In the genomic region with DNA sequence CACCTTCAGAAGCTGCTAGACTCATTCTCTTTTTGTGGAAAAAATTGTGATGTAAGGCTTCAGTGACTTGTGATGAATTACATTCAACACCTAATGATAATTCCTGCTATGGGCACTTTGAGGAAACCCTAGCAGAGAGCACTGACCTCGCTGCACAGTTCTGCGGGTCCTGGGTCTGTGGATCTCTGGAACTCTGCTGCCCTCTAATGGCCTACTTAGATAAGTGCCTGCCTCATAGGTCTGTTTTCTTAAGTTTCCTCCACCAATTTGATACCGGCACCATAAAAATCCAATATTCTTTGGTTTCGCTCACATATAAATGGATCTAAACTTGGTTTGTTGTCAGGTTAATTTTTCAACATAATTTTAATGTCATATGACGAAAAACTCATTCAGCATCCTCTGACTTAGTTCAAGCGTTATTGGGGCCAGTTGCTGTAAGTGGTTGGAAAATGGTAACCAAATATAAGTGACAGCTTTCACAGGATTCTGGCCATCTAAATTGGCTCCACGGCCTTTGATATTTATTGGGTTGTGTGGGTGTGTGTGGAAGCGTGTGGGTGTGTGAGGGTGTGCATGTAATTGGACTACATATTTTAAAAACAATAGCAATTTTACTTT, we compare ENCODE assay signal across 9 cellular contexts. TPM values are rescaled to one million over a fixed set of nuclear protein-coding genes. Genes with fewer than 3 reads are reported as not detected.
DNase-seq lines count a peak whose midpoint lies in the region; ATAC-seq and TF ChIP-seq lines count a peak whose summit lies in the region.
"Had no signal": no experiment of that assay in that cellular context is flagged by ENCODE, and none has a peak within 500 bp of the region (broad histone marks: within the 10 kb centered on the region; RNA-seq: fewer than 3 reads in every experiment).

No MANE protein-coding gene starts in this region.

- H3K36me3 Mint-ChIP-seq in activated CD8-positive, alpha-beta T cell treated with anti-CD3 and anti-CD28 coated beads, Interleukin-2, amount 10 ng/mL, durations not matched to agents 7 days and 5 days (ENCODE audit: low read depth): no peaks in the 10 kb centered on the region
- H3K36me3 Mint-ChIP-seq: CD4-positive, CD25-positive, alpha-beta regulatory T cell had no signal

- H3K4me1 Mint-ChIP-seq in activated CD8-positive, alpha-beta T cell treated with anti-CD3 and anti-CD28 coated beads, Interleukin-2, amount 10 ng/mL, durations not matched to agents 7 days and 5 days (ENCODE audit: low read depth): no peaks in the 10 kb centered on the region
- H3K4me1 Mint-ChIP-seq: CD4-positive, CD25-positive, alpha-beta regulatory T cell had no signal

- intact Hi-C loops in left ventricle myocardium inferior (cut with micrococcal nuclease) (no loop called here), sigmoid colon (cut with DNase I) (no loop called here)

- H3K27me3 Mint-ChIP-seq in activated CD8-positive, alpha-beta T cell treated with anti-CD3 and anti-CD28 coated beads, Interleukin-2, amount 10 ng/mL, durations not matched to agents 7 days and 5 days (ENCODE audit: low read depth): no peaks in the 10 kb centered on the region

- no peak overlapping the region for H3K27ac Mint-ChIP-seq in activated CD8-positive, alpha-beta T cell treated with anti-CD3 and anti-CD28 coated beads, Interleukin-2, amount 10 ng/mL, durations not matched to agents 7 days and 5 days
- H3K27ac Mint-ChIP-seq: CD4-positive, CD25-positive, alpha-beta regulatory T cell had no signal

- ATAC-seq in activated CD4-positive, CD25-positive, alpha-beta regulatory T cell treated with anti-CD3 and anti-CD28 coated beads, Interleukin-2, amount 50 U/mL, for 24 hours: peak; percentile 46 to 59
- ATAC-seq in GM21367 (IDR thresholded peaks at IDR 0.05; ENCODE audit: unreplicated experiment) (peak; percentile 97), HG03469 (IDR thresholded peaks at IDR 0.05; ENCODE audit: unreplicated experiment) (peak; percentile 95)
- peak; percentile 70 for ATAC-seq in activated CD8-positive, alpha-beta T cell treated with anti-CD3 and anti-CD28 coated beads, Interleukin-2, amount 10 ng/mL, durations not matched to agents 7 days and 5 days

- CTCF ChIA-PET in activated CD8-positive, alpha-beta T cell treated with anti-CD3 and anti-CD28 coated beads, Interleukin-2, amount 10 ng/mL, durations not matched to agents 7 days and 5 days (lab: Charles Lee): interaction anchor here (1.3 kb wide), 2 partner anchors 10 kb away, joined by 4 to 5 read pairs; no protein-coding TSS in a partner anchor

- POLR2A ChIA-PET in activated CD8-positive, alpha-beta T cell treated with anti-CD3 and anti-CD28 coated beads, Interleukin-2, amount 10 ng/mL, durations not matched to agents 7 days and 5 days (lab: Charles Lee): no interaction called here

- TF ChIP-seq CTCF in left ventricle myocardium inferior (IDR thresholded peaks at IDR 0.05; ENCODE audit: borderline replicate concordance) (peak; percentile 86), sigmoid colon (IDR thresholded peaks at IDR 0.05) (peak in 3 of 4 experiments; percentile 65 to 80 (median 67))

- H3K4me1 ChIP-seq in left ventricle myocardium inferior (no peaks in the 10 kb centered on the region), sigmoid colon (no peaks in the 10 kb centered on the region)

- H3K4me3 ChIP-seq in left ventricle myocardium inferior (no peak overlapping the region), sigmoid colon (no peak overlapping the region)

- TF ChIP-seq EP300 in sigmoid colon (IDR thresholded peaks at IDR 0.05): no peak

- no peak for DNase-seq in activated CD4-positive, CD25-positive, alpha-beta regulatory T cell treated with anti-CD3 and anti-CD28 coated beads, Interleukin-2, amount 50 U/mL, for 72 hours
- DNase-seq in NCI-H446 treated with DMSO at 0.1 percent for 48 hours (lab: John Stamatoyannopoulos, UW) (peak; percentile 70), left ventricle myocardium inferior (no peak), sigmoid colon (peak; percentile 66)
- peak; percentile 45 for DNase-seq in activated CD8-positive, alpha-beta T cell treated with anti-CD3 and anti-CD28 coated beads, Interleukin-2, amount 10 ng/mL, durations not matched to agents 7 days and 5 days

- H3K36me3 ChIP-seq in left ventricle myocardium inferior (no peaks in the 10 kb centered on the region), sigmoid colon (no peaks in the 10 kb centered on the region)

- H3K4me3 Mint-ChIP-seq in activated CD8-positive, alpha-beta T cell treated with anti-CD3 and anti-CD28 coated beads, Interleukin-2, amount 10 ng/mL, durations not matched to agents 7 days and 5 days: no peak overlapping the region
- H3K4me3 Mint-ChIP-seq: CD4-positive, CD25-positive, alpha-beta regulatory T cell had no signal

- H3K27me3 ChIP-seq in left ventricle myocardium inferior (ENCODE audit: low read depth) (peaks cover 16% of the 10 kb centered on the region), sigmoid colon (no peaks in the 10 kb centered on the region)

- H3K27ac ChIP-seq in left ventricle myocardium inferior (replicated peaks): no peak overlapping the region
- no peak overlapping the region for H3K27ac ChIP-seq in sigmoid colon

- H3K9me3 ChIP-seq in left ventricle myocardium inferior (replicated peaks) (no peaks in the 10 kb centered on the region), sigmoid colon (no peaks in the 10 kb centered on the region)

- no peaks in the 10 kb centered on the region for H3K9me3 Mint-ChIP-seq in activated CD8-positive, alpha-beta T cell treated with anti-CD3 and anti-CD28 coated beads, Interleukin-2, amount 10 ng/mL, durations not matched to agents 7 days and 5 days (ENCODE audit: insufficient read depth)

- no peak for TF ChIP-seq POLR2A in sigmoid colon (IDR thresholded peaks at IDR 0.05)

- 14 to 20% methylated on average over 8 of the region's 8 CpGs for WGBS in sigmoid colon, 2 donors

RNA-seq across cellular contexts. Expression of gene SLITRK3, which starts 10.4 kb away (rescaled TPM):
- not detected for total RNA-seq in activated CD8-positive, alpha-beta T cell treated with anti-CD3 and anti-CD28 coated beads, Interleukin-2, amount 10 ng/mL, durations not matched to agents 7 days and 5 days
- not detected for total RNA-seq in left ventricle myocardium inferior
- 10 to 100 TPM in 1 of 4 donors, 1 to 10 TPM in 3; 4.1 to 12.5 (median 6.0) TPM for total RNA-seq in sigmoid colon
- under 1 TPM in 1 of 3 donors, not detected in 2; 0.66 TPM for polyA plus RNA-seq in sigmoid colon
- total RNA-seq: CD4-positive, CD25-positive, alpha-beta regulatory T cell had no signal
- polyA plus RNA-seq: CD4-positive, CD25-positive, alpha-beta regulatory T cell had no signal

Comparison
In these comparisons a context has a peak if more than half of its experiments do, and no peak if none do; other contexts are left out.
1. DNase-seq: peak in NCI-H446 treated with DMSO at 0.1 percent for 48 hours (single experiment), activated CD8-positive, alpha-beta T cell treated with anti-CD3 and anti-CD28 coated beads, Interleukin-2, amount 10 ng/mL, durations not matched to agents 7 days and 5 days (single experiment) and sigmoid colon (single experiment); none in activated CD4-positive, CD25-positive, alpha-beta regulatory T cell treated with anti-CD3 and anti-CD28 coated beads, Interleukin-2, amount 50 U/mL, for 72 hours (single experiment) and left ventricle myocardium inferior (single experiment).
2. Peak in every context shown above with its lines, with median percentiles within 50 percentile points of each other: ATAC-seq.